Comparison of ENCODE assay signal across 25 cellular contexts in genomic region chr15:81268340-81268739, GRCh38.
"Had no signal": no experiment of that assay in that cellular context is flagged by ENCODE, and none has a peak within 500 bp of the region (broad histone marks: within the 10 kb centered on the region; RNA-seq: fewer than 3 reads in every experiment).

No MANE protein-coding gene starts in this region.

- DNase-seq: colonic mucosa; cortex of kidney; effector CD8-positive, alpha-beta T cell; effector memory CD8-positive, alpha-beta T cell; endodermal cell; erythroblast; foreskin keratinocyte; heart left ventricle; hypothalamus; immature natural killer cell; kidney; kidney glomerular epithelial cell; left colon; left lung; left ventricle myocardium superior; lower lobe of right lung; mesenchymal stem cell; mucosa of descending colon; naive B cell had no signal

- H3K27ac ChIP-seq: colonic mucosa, epithelial cell of prostate, foreskin keratinocyte, gastroesophageal sphincter, heart left ventricle, hepatocyte, left lung, lower lobe of right lung had no signal

- H3K4me3 ChIP-seq: colonic mucosa, gastroesophageal sphincter, heart left ventricle, hepatocyte, left lung, lower lobe of right lung, mucosa of descending colon had no signal

- H3K27me3 Mint-ChIP-seq: naive B cell had no signal

- H3K4me1 ChIP-seq: foreskin keratinocyte had no signal

- H3K27ac Mint-ChIP-seq: endodermal cell, immature natural killer cell, mesothelial cell of epicardium, naive B cell had no signal

- H3K36me3 Mint-ChIP-seq: immature natural killer cell, mesothelial cell of epicardium, naive B cell had no signal

- H3K4me3 Mint-ChIP-seq: dendritic cell treated with granulocyte-macrophage colony-stimulating factor and Interleukin-4, amounts not matched to agents 40 ng/mL and 50 ng/mL, for 4 days; effector memory CD8-positive, alpha-beta T cell; endodermal cell; immature natural killer cell; mesothelial cell of epicardium had no signal

- H3K9me3 Mint-ChIP-seq: dendritic cell treated with granulocyte-macrophage colony-stimulating factor and Interleukin-4, amounts not matched to agents 40 ng/mL and 50 ng/mL, for 4 days; effector memory CD8-positive, alpha-beta T cell; endodermal cell; immature natural killer cell; mesothelial cell of epicardium; naive B cell had no signal

- H3K36me3 ChIP-seq: colonic mucosa, left lung had no signal

- ATAC-seq: effector memory CD8-positive, alpha-beta T cell; esophagus mucosa; foreskin keratinocyte; gastroesophageal sphincter; heart left ventricle; left colon; left lung; left ventricle myocardium superior; lower lobe of right lung; mucosa of descending colon had no signal

- H3K9me3 ChIP-seq: colonic mucosa, gastroesophageal sphincter, heart left ventricle, left lung, lower lobe of right lung, mucosa of descending colon had no signal

- H3K27me3 ChIP-seq: colonic mucosa, heart left ventricle, hepatocyte had no signal
